1 cellular context compared by ENCODE assay signal in genomic region chr11:63993983-63994382, GRCh38.
TF ChIP-seq lines count a peak whose summit lies in the region.

No MANE protein-coding gene starts in this region.

TF ChIP-seq in HepG2, 621 proteins besides CTCF, POLR2A, EP300 and RAD21:
- TF ChIP-seq ZSCAN20 (CRISPR knock-in tag; IDR thresholded peaks at IDR 0.05; ENCODE audit: borderline replicate concordance) (no peak), MNT (IDR thresholded peaks at IDR 0.05) (peak; percentile 26; the same call in 1 of the 2 replicates), RCOR2 (CRISPR knock-in tag; IDR thresholded peaks at IDR 0.05) (no peak)
TF ChIP-seq in HepG2: peak in this region for 1.
